ENCODE assay signal across 3 cellular contexts in genomic region chr6:36824262-36824661, GRCh38.
TF ChIP-seq lines count a peak whose summit lies in the region.

No MANE protein-coding gene starts in this region.

TF ChIP-seq in IMR-90, 13 proteins besides CTCF, POLR2A, EP300 and RAD21:
- TF ChIP-seq SMC3 (IDR thresholded peaks at IDR 0.05; ENCODE audit: low read depth, low read length) (no peak), ELK1 (IDR thresholded peaks at IDR 0.05; ENCODE audit: borderline replicate concordance, low read depth, low read length) (no peak), MXI1 (IDR thresholded peaks at IDR 0.05; ENCODE audit: borderline replicate concordance, low read depth, low read length) (no peak), FOS (IDR thresholded peaks at IDR 0.05; ENCODE audit: low read depth, low read length) (no peak), NFE2L2 (IDR thresholded peaks at IDR 0.05; ENCODE audit: low read depth, low read length) (no peak), MAZ (IDR thresholded peaks at IDR 0.05; ENCODE audit: borderline replicate concordance, low read depth, low read length) (no peak), MAFK (IDR thresholded peaks at IDR 0.05; ENCODE audit: low read depth, low read length) (no peak), BHLHE40 (IDR thresholded peaks at IDR 0.05; ENCODE audit: low read depth, low read length) (no peak), CEBPB (IDR thresholded peaks at IDR 0.05; ENCODE audit: low read depth, low read length) (no peak), RFX5 (IDR thresholded peaks at IDR 0.05; ENCODE audit: low read depth, low read length) (no peak), CHD1 (IDR thresholded peaks at IDR 0.05; ENCODE audit: low read depth, low read length) (no peak), RCOR1 (IDR thresholded peaks at IDR 0.05; ENCODE audit: insufficient replicate concordance, low read length) (no peak), USF2 (IDR thresholded peaks at IDR 0.05; ENCODE audit: low read depth, low read length) (no peak)
TF ChIP-seq in IMR-90: peak in this region for 0.

TF ChIP-seq in endothelial cell of umbilical vein, 7 proteins besides CTCF, POLR2A, EP300 and RAD21:
- TF ChIP-seq MYC (IDR thresholded peaks at IDR 0.05; ENCODE audit: low read depth, low read length) (no peak), POLR2AphosphoS5 (IDR thresholded peaks at IDR 0.05; ENCODE audit: insufficient read depth, low read depth, low read length) (no peak), GATA2 (IDR thresholded peaks at IDR 0.05; ENCODE audit: insufficient read depth, insufficient read length, low read depth, low read length) (no peak), MAX (IDR thresholded peaks at IDR 0.05; ENCODE audit: insufficient read depth, insufficient read length) (no peak), FOS (IDR thresholded peaks at IDR 0.05; ENCODE audit: borderline replicate concordance, insufficient read depth, low read length) (no peak), EZH2 (IDR thresholded peaks at IDR 0.05; ENCODE audit: borderline replicate concordance, low read depth, low read length, severe bottlenecking) (no peak), JUN (IDR thresholded peaks at IDR 0.05; ENCODE audit: borderline replicate concordance, insufficient read depth, insufficient read length, low read depth) (no peak)

TF ChIP-seq in liver, 16 proteins besides CTCF, POLR2A, EP300 and RAD21:
- TF ChIP-seq NR2F2 (IDR thresholded peaks at IDR 0.05) (peak; percentile 51), ZBTB33 (IDR thresholded peaks at IDR 0.05) (no peak)
